1 cellular context compared by ENCODE assay signal in the genomic region with DNA sequence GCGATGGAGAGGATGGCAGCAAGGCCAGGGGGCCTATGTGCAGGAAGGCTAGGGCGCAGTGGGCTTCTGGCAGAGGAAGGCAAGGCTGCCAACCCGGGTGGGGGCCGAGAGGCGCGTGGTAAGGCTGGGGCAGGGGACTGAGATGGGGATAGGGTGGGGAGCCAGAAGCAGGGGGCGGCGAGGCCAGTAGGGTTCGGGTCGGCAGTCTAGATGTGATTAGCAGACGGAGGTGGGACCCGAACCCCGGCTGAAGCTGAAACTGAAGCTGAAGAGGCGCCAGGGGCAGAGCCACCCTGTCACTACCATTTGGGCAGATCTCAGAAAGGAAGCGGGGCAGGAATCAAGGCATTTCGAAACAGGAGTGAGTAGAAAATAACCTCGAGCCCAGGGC.
TF ChIP-seq lines count a peak whose summit lies in the region.

No MANE protein-coding gene starts in this region.

TF ChIP-seq in IMR-90, 13 proteins besides CTCF, POLR2A, EP300 and RAD21:
- TF ChIP-seq SMC3 (IDR thresholded peaks at IDR 0.05; ENCODE audit: low read depth, low read length) (no peak), MXI1 (IDR thresholded peaks at IDR 0.05; ENCODE audit: borderline replicate concordance, low read depth, low read length) (no peak), NFE2L2 (IDR thresholded peaks at IDR 0.05; ENCODE audit: low read depth, low read length) (no peak), MAZ (IDR thresholded peaks at IDR 0.05; ENCODE audit: borderline replicate concordance, low read depth, low read length) (no peak), RCOR1 (IDR thresholded peaks at IDR 0.05; ENCODE audit: insufficient replicate concordance, low read length) (no peak), CHD1 (IDR thresholded peaks at IDR 0.05; ENCODE audit: low read depth, low read length) (no peak), RFX5 (IDR thresholded peaks at IDR 0.05; ENCODE audit: low read depth, low read length) (no peak), MAFK (IDR thresholded peaks at IDR 0.05; ENCODE audit: low read depth, low read length) (no peak)
- TF ChIP-seq, protein P1, sequence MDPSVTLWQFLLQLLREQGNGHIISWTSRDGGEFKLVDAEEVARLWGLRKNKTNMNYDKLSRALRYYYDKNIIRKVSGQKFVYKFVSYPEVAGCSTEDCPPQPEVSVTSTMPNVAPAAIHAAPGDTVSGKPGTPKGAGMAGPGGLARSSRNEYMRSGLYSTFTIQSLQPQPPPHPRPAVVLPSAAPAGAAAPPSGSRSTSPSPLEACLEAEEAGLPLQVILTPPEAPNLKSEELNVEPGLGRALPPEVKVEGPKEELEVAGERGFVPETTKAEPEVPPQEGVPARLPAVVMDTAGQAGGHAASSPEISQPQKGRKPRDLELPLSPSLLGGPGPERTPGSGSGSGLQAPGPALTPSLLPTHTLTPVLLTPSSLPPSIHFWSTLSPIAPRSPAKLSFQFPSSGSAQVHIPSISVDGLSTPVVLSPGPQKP (IDR thresholded peaks at IDR 0.05; ENCODE audit: borderline replicate concordance, low read depth, low read length): no peak
- TF ChIP-seq, protein P2, sequence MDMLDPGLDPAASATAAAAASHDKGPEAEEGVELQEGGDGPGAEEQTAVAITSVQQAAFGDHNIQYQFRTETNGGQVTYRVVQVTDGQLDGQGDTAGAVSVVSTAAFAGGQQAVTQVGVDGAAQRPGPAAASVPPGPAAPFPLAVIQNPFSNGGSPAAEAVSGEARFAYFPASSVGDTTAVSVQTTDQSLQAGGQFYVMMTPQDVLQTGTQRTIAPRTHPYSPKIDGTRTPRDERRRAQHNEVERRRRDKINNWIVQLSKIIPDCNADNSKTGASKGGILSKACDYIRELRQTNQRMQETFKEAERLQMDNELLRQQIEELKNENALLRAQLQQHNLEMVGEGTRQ (IDR thresholded peaks at IDR 0.05; ENCODE audit: low read depth, low read length): no peak
